8 cellular contexts compared by ENCODE assay signal in the genomic region with DNA sequence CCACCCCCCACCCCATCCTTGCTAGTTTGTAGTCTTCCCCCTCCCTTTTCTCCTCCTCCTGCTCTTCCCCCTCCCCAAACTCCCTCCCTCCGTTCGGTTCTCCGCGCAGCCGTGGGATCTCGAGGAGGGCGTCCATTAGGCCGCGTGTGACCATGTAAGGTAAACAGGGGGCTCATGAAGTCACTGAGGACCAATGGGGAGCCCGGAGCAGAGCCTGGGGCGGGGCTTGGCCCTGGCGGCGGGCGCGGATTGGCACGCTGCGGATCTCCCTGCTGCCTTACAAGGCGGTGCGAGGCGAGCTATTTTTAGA. TPM values are rescaled to one million over a fixed set of nuclear protein-coding genes. Genes with fewer than 3 reads are reported as not detected.
DNase-seq lines count a peak whose midpoint lies in the region; ATAC-seq and TF ChIP-seq lines count a peak whose summit lies in the region.

No MANE protein-coding gene starts in this region.

- no peaks in the 10 kb centered on the region for H3K27me3 ChIP-seq in right cardiac atrium (ENCODE audit: control insufficient read depth, insufficient read depth)
- no peaks in the 10 kb centered on the region for H3K27me3 ChIP-seq in prostate gland (replicated peaks; ENCODE audit: insufficient read depth)

- in situ Hi-C loops in GM13977 (cut with MboI; ENCODE audit: low pct_unique_long_range_greater_than_20kb, low sequenced_read_pairs, unreplicated experiment), result no loop called here
- in situ Hi-C loops in astrocyte of the cerebellum (cut with HindIII; ENCODE audit: low sequenced_read_pairs), result loop anchor here (5.0 kb wide), 1 partner anchor 61 kb away; no protein-coding TSS in a partner anchor

- no peak for TF ChIP-seq CTCF in GM13977 (IDR thresholded peaks at IDR 0.05; ENCODE audit: extremely low read depth, insufficient read depth, missing control alignments)
- no peak for TF ChIP-seq CTCF in astrocyte of the cerebellum (IDR thresholded peaks at IDR 0.05; ENCODE audit: low read depth, low read length, missing control alignments)
- TF ChIP-seq CTCF in prostate gland (IDR thresholded peaks at IDR 0.05), result no peak

- H3K4me1 ChIP-seq in right cardiac atrium (ENCODE audit: control insufficient read depth, insufficient read depth, low read length), result peaks cover 3% of the 10 kb centered on the region
- H3K4me1 ChIP-seq in prostate gland (replicated peaks), result no peaks in the 10 kb centered on the region

- no peaks in the 10 kb centered on the region for H3K36me3 ChIP-seq in prostate gland

- H3K4me3 ChIP-seq in astrocyte of the cerebellum (ENCODE audit: low read depth, low read length), result peak overlapping the region; percentile 83
- peak overlapping the region; percentile 97 for H3K4me3 ChIP-seq in right cardiac atrium (ENCODE audit: low read length)
- H3K4me3 ChIP-seq in prostate gland, result peak overlapping the region; percentile 81 to 85

- H3K9me3 ChIP-seq in right cardiac atrium (ENCODE audit: control insufficient read depth, low read length) (no peaks in the 10 kb centered on the region), prostate gland (no peaks in the 10 kb centered on the region)

- peak; percentile 97 for DNase-seq in GM13977 (ENCODE audit: low spot score)
- peak; percentile 98 for DNase-seq in NCI-H1694 treated with DMSO at 0.1 percent for 48 hours (lab: John Stamatoyannopoulos, UW)
- peak; percentile 99 for DNase-seq in T1000 (lab: John Stamatoyannopoulos, UW)
- DNase-seq in astrocyte of the cerebellum (ENCODE audit: low read depth), result peak; percentile 99
- DNase-seq in right cardiac atrium, result peak; percentile 99 to 100 (median 99)
- DNase-seq in prostate gland (ENCODE audit: low spot score), result peak; percentile 99
- peak; percentile 99 for DNase-seq in ureter (ENCODE audit: low spot score)

- TF ChIP-seq POLR2A in prostate gland (IDR thresholded peaks at IDR 0.05), result no peak

- WGBS in right cardiac atrium, result under 1% methylated on average over 20 of the region's 20 CpGs
- under 1% methylated on average over 20 of the region's 20 CpGs for WGBS in prostate gland

- peak; percentile 92 for ATAC-seq in HG02885 (IDR thresholded peaks at IDR 0.05; ENCODE audit: poor library complexity, unreplicated experiment)
- peak; percentile 95 for ATAC-seq in right cardiac atrium

- intact Hi-C loops in right cardiac atrium (cut with DNase I), result loop anchor here in 3 of 4 donors (5.0 to 10.0 kb wide), 6 partner anchors 166 to 309 kb away; no protein-coding TSS in a partner anchor
- intact Hi-C loops in prostate gland (cut with DNase I), result loop anchor here (2.0 to 10.0 kb wide), 7 partner anchors 61 to 1011 kb away; a partner anchor contains a TSS

- H3K27ac ChIP-seq in right cardiac atrium (ENCODE audit: low read length), result peak overlapping the region; percentile 99
- peak overlapping the region; percentile 100 for H3K27ac ChIP-seq in prostate gland

RNA-seq across cellular contexts. Expression of a gene that starts 0.2 kb away (rescaled TPM):
- total RNA-seq in right cardiac atrium (10 to 100 TPM; 18.2 to 35.6 (median 27.0) TPM), prostate gland (10 to 100 TPM; 10.2 to 23.9 TPM), ureter (54.7 TPM)
- 6.0 TPM for polyA plus RNA-seq in right cardiac atrium

Comparison
In these comparisons a context has a peak if more than half of its experiments do, and no peak if none do; other contexts are left out.
1. Peak in every context shown above with its lines: DNase-seq, ATAC-seq, H3K4me3 ChIP-seq and H3K27ac ChIP-seq.